Comparison of ENCODE assay signal across 24 cellular contexts in genomic region chr3:85862893-85863455, GRCh38.
"Had no signal": no experiment of that assay in that cellular context is flagged by ENCODE, and none has a peak within 500 bp of the region (broad histone marks: within the 10 kb centered on the region; RNA-seq: fewer than 3 reads in every experiment).

No MANE protein-coding gene starts in this region.

- DNase-seq: Karpas-422, KG1, MG63, NCI-H1092, NCI-H1105 treated with DMSO at 0.1 percent for 48 hours, NCI-H1417 treated with DMSO at 0.1 percent for 48 hours, NCI-H146, NCI-H1694 treated with DMSO at 0.1 percent for 48 hours, NCI-H1930, NCI-H2081, NCI-H2107, NCI-H2171 treated with DMSO at 0.1 percent for 48 hours, NCI-H345, NCI-H446 treated with DMSO at 0.1 percent for 48 hours, NCI-H510A treated with DMSO at 0.1 percent for 48 hours, NCI-H526, PC-3, SHP77, SJCRH30 had no signal

- H3K9me3 ChIP-seq: MG63, SJCRH30 had no signal

- H3K36me3 ChIP-seq: MG63, SJCRH30 had no signal

- ATAC-seq: Panc1, PC-3, SK-N-SH treated with all-trans-retinoic acid at 6 μM for 48 hours had no signal

- H3K27me3 ChIP-seq: MG63, SJCRH30 had no signal

- H3K27ac ChIP-seq: HL-60, RWPE1, SJCRH30 had no signal

- H3K4me1 ChIP-seq: SJCRH30 had no signal

- H3K4me3 ChIP-seq: MG63, SJCRH30 had no signal

- FAIRE-seq: HTR-8/SVneo had no signal
